18 cellular contexts compared by ENCODE assay signal in genomic region chr15:95304874-95305271, GRCh38.
DNase-seq lines count a peak whose midpoint lies in the region; ATAC-seq, FAIRE-seq and TF ChIP-seq lines count a peak whose summit lies in the region.
"Had no signal": no experiment of that assay in that cellular context is flagged by ENCODE, and none has a peak within 500 bp of the region (broad histone marks: within the 10 kb centered on the region; RNA-seq: fewer than 3 reads in every experiment).

No MANE protein-coding gene starts in this region.

- no peak overlapping the region for H3K4me2 ChIP-seq in mesenchymal stem cell (ENCODE audit: low read length, poor library complexity, severe bottlenecking)

- peaks cover 40% of the 10 kb centered on the region for H3K27me3 Mint-ChIP-seq in activated T-helper 2 cell treated with anti-CD3 and anti-CD28 coated beads, Interferon-gamma antibody, Interleukin-2, Interleukin-4, amounts not matched to agents 10 μg/mL and 5 μg/mL and 100 μg/mL, durations not matched to agents 14 hours and 24 hours and 36 hours (ENCODE audit: low read depth)

- H3K4me1 ChIP-seq in mesenchymal stem cell (ENCODE audit: control insufficient read depth, insufficient read depth, low read depth, low read length), result no peaks in the 10 kb centered on the region
- peaks cover 7% of the 10 kb centered on the region for H3K4me1 ChIP-seq in suprapubic skin

- H3K9ac ChIP-seq in mesenchymal stem cell (ENCODE audit: low read length), result peak overlapping the region; percentile 80

- peak; percentile 30 for DNase-seq in HCEC 1CT
- no peak for DNase-seq in activated T-helper 2 cell treated with anti-CD3 and anti-CD28 coated beads, Interferon-gamma antibody, Interleukin-2, Interleukin-4, amounts not matched to agents 10 μg/mL and 5 μg/mL and 100 μg/mL, durations not matched to agents 14 hours and 24 hours and 36 hours (ENCODE audit: low spot score)
- DNase-seq in mesenchymal stem cell, result no peak
- no peak for DNase-seq in suprapubic skin (ENCODE audit: low spot score in 2 of 2)
- no peak for DNase-seq in NOMO-1 (lab: John Stamatoyannopoulos, UW; ENCODE audit: unreplicated experiment in 2 of 2)
- no peak for DNase-seq in frontal cortex (ENCODE audit: low spot score in 2 of 2)
- DNase-seq: activated CD8-positive, alpha-beta memory T cell treated with anti-CD3 and anti-CD28 coated beads, Interleukin-2, amount 50 U/mL, for 4 hours; caudate nucleus; kidney; naive B cell; stimulated activated CD4-positive, alpha-beta T cell treated with anti-CD3 and anti-CD28 coated beads, Interleukin-2, amount 100 ng/mL, for 48 hours; stimulated activated CD8-positive, alpha-beta memory T cell treated with anti-CD3 and anti-CD28 coated beads, Interleukin-4, amount 100 ng/mL, for 48 hours; T-helper 1 cell had no signal

- H3K4me3 ChIP-seq in mesenchymal stem cell (ENCODE audit: insufficient read depth in 1 of 2, low read depth in 1 of 2, low read length in 2 of 2), result peak overlapping the region in 1 of 2 experiments; percentile 47
- no peak overlapping the region for H3K4me3 ChIP-seq in suprapubic skin

- TF ChIP-seq EP300 in suprapubic skin (IDR thresholded peaks at IDR 0.05), result no peak

- no peak overlapping the region for H2AK5ac ChIP-seq in mesenchymal stem cell (ENCODE audit: low read length, severe bottlenecking)

- H3K23ac ChIP-seq in mesenchymal stem cell (ENCODE audit: low read length in 2 of 2), result no peak overlapping the region

- no peaks in the 10 kb centered on the region for H3K79me1 ChIP-seq in mesenchymal stem cell (replicated peaks; ENCODE audit: low read length, poor library complexity, severe bottlenecking)

- H2BK15ac ChIP-seq in mesenchymal stem cell (ENCODE audit: low read depth, poor library complexity, severe bottlenecking), result no peak overlapping the region

- intact Hi-C loops in activated T-helper 2 cell treated with anti-CD3 and anti-CD28 coated beads, Interferon-gamma antibody, Interleukin-2, Interleukin-4, amounts not matched to agents 10 μg/mL and 5 μg/mL and 100 μg/mL, durations not matched to agents 14 hours and 24 hours and 36 hours (cut with micrococcal nuclease), result loop anchor here (5.0 kb wide), 1 partner anchor 197 kb away; no protein-coding TSS in a partner anchor

- H3K4ac ChIP-seq in mesenchymal stem cell (ENCODE audit: low read depth in 1 of 2, low read length in 2 of 2), result no peak overlapping the region

- peaks cover 30% of the 10 kb centered on the region for H3K4me1 Mint-ChIP-seq in activated T-helper 2 cell treated with anti-CD3 and anti-CD28 coated beads, Interferon-gamma antibody, Interleukin-2, Interleukin-4, amounts not matched to agents 10 μg/mL and 5 μg/mL and 100 μg/mL, durations not matched to agents 14 hours and 24 hours and 36 hours (ENCODE audit: low read depth)
- H3K4me1 Mint-ChIP-seq: CD14-positive monocyte, naive B cell had no signal

- H2BK5ac ChIP-seq in mesenchymal stem cell (ENCODE audit: low read depth, low read length, poor library complexity, severe bottlenecking), result no peak overlapping the region

- ATAC-seq in GM19324 (IDR thresholded peaks at IDR 0.05; ENCODE audit: low FRiP score, unreplicated experiment), result no peak

- peaks cover 5% of the 10 kb centered on the region for H3K9me3 ChIP-seq in mesenchymal stem cell (ENCODE audit: control insufficient read depth, low read length)
- H3K9me3 ChIP-seq in suprapubic skin, result no peaks in the 10 kb centered on the region

- TF ChIP-seq POLR2A in suprapubic skin (IDR thresholded peaks at IDR 0.05), result no peak

- no peak overlapping the region for H4K8ac ChIP-seq in mesenchymal stem cell (ENCODE audit: low read length)

- H2AFZ ChIP-seq in mesenchymal stem cell (ENCODE audit: low read depth, low read length), result no peak overlapping the region

- H3K18ac ChIP-seq in mesenchymal stem cell (ENCODE audit: low read depth in 1 of 2, low read length in 2 of 2), result peak overlapping the region in 1 of 2 experiments; percentile 84

- no peak for FAIRE-seq in frontal cortex (lab: Jason Lieb, UNC)
- FAIRE-seq: H54, kidney, urothelium cell line had no signal

- H2BK120ac ChIP-seq in mesenchymal stem cell (ENCODE audit: low read depth, low read length), result no peak overlapping the region

- H3K27ac ChIP-seq in mesenchymal stem cell (ENCODE audit: low read length, poor library complexity, severe bottlenecking) (no peak overlapping the region), suprapubic skin (peak overlapping the region; percentile 82)

- no peak overlapping the region for H3K14ac ChIP-seq in mesenchymal stem cell (ENCODE audit: low read length in 2 of 2)

- no CpG with 5 or more reads among the region's 3 CpGs for WGBS in mesenchymal stem cell
- WGBS in suprapubic skin, result 18% methylated on average over 3 of the region's 3 CpGs

- peaks cover 5% of the 10 kb centered on the region for H3K9me3 Mint-ChIP-seq in activated T-helper 2 cell treated with anti-CD3 and anti-CD28 coated beads, Interferon-gamma antibody, Interleukin-2, Interleukin-4, amounts not matched to agents 10 μg/mL and 5 μg/mL and 100 μg/mL, durations not matched to agents 14 hours and 24 hours and 36 hours

- H4K91ac ChIP-seq in mesenchymal stem cell (ENCODE audit: low read length), result no peak overlapping the region

- no peak for TF ChIP-seq CTCF in suprapubic skin (IDR thresholded peaks at IDR 0.05)

- H3K27ac Mint-ChIP-seq in activated T-helper 2 cell treated with anti-CD3 and anti-CD28 coated beads, Interferon-gamma antibody, Interleukin-2, Interleukin-4, amounts not matched to agents 10 μg/mL and 5 μg/mL and 100 μg/mL, durations not matched to agents 14 hours and 24 hours and 36 hours, result no peak overlapping the region
- H3K27ac Mint-ChIP-seq: activated naive CD4-positive, alpha-beta T cell treated with anti-CD3 and anti-CD28 coated beads, Interleukin-2, amount 50 U/mL, for 24 hours; CD14-positive monocyte; naive B cell had no signal

- no peaks in the 10 kb centered on the region for H3K27me3 ChIP-seq in mesenchymal stem cell (ENCODE audit: control insufficient read depth in 1 of 2, insufficient read depth in 1 of 2, low read length in 2 of 2)
- no peaks in the 10 kb centered on the region for H3K27me3 ChIP-seq in suprapubic skin

- peak overlapping the region in 1 of 2 experiments; percentile 89 for H2BK12ac ChIP-seq in mesenchymal stem cell (ENCODE audit: low read length in 2 of 2)

- H3K4me3 Mint-ChIP-seq in activated T-helper 2 cell treated with anti-CD3 and anti-CD28 coated beads, Interferon-gamma antibody, Interleukin-2, Interleukin-4, amounts not matched to agents 10 μg/mL and 5 μg/mL and 100 μg/mL, durations not matched to agents 14 hours and 24 hours and 36 hours (ENCODE audit: low read depth), result peak overlapping the region; percentile 18
- H3K4me3 Mint-ChIP-seq: activated naive CD4-positive, alpha-beta T cell treated with anti-CD3 and anti-CD28 coated beads, Interleukin-2, amount 50 U/mL, for 24 hours; naive B cell had no signal

- H3K36me3 ChIP-seq in mesenchymal stem cell (ENCODE audit: control insufficient read depth in 1 of 2, insufficient read depth in 2 of 2, low read depth in 1 of 2, low read length in 2 of 2), result no peaks in the 10 kb centered on the region
- H3K36me3 ChIP-seq in suprapubic skin, result no peaks in the 10 kb centered on the region

- H3K36me3 Mint-ChIP-seq in activated T-helper 2 cell treated with anti-CD3 and anti-CD28 coated beads, Interferon-gamma antibody, Interleukin-2, Interleukin-4, amounts not matched to agents 10 μg/mL and 5 μg/mL and 100 μg/mL, durations not matched to agents 14 hours and 24 hours and 36 hours (ENCODE audit: low read depth), result peaks cover 5% of the 10 kb centered on the region
- H3K36me3 Mint-ChIP-seq: activated naive CD4-positive, alpha-beta T cell treated with anti-CD3 and anti-CD28 coated beads, Interleukin-2, amount 50 U/mL, for 24 hours; CD14-positive monocyte; naive B cell had no signal
